13 cellular contexts compared by ENCODE assay signal in genomic region chr20:34046330-34046729, GRCh38.
"Had no signal": no experiment of that assay in that cellular context is flagged by ENCODE, and none has a peak within 500 bp of the region (broad histone marks: within the 10 kb centered on the region; RNA-seq: fewer than 3 reads in every experiment).

No MANE protein-coding gene starts in this region.

- H3K4me3 Mint-ChIP-seq: activated CD4-positive, alpha-beta T cell treated with anti-CD3 and anti-CD28 coated beads, Interleukin-2, amount 10 ng/mL, durations not matched to agents 7 days and 5 days; activated T-cell treated with anti-CD3 and anti-CD28 coated beads, Interleukin-2, amount 50 U/mL, for 72 hours; T-helper 2 cell treated with Interferon-gamma antibody and Interleukin-4, amounts not matched to agents 5 μg/mL and 100 μg/mL, for 36 hours had no signal

- H3K9me3 Mint-ChIP-seq: activated CD4-positive, alpha-beta T cell treated with anti-CD3 and anti-CD28 coated beads, Interleukin-2, amount 10 ng/mL, durations not matched to agents 7 days and 5 days; activated T-cell treated with anti-CD3 and anti-CD28 coated beads, Interleukin-2, amount 50 U/mL, for 72 hours; T-helper 2 cell treated with Interferon-gamma antibody and Interleukin-4, amounts not matched to agents 5 μg/mL and 100 μg/mL, for 36 hours had no signal

- H3K27me3 ChIP-seq: sigmoid colon had no signal

- ATAC-seq: activated T-cell treated with anti-CD3 and anti-CD28 coated beads, Interleukin-2, amount 50 U/mL, for 72 hours had no signal

- H3K27ac ChIP-seq: sigmoid colon had no signal

- H3K9me3 ChIP-seq: sigmoid colon had no signal

- H3K27ac Mint-ChIP-seq: activated CD4-positive, alpha-beta T cell treated with anti-CD3 and anti-CD28 coated beads, Interleukin-2, amount 10 ng/mL, durations not matched to agents 7 days and 5 days; activated T-cell treated with anti-CD3 and anti-CD28 coated beads, Interleukin-2, amount 50 U/mL, for 72 hours; T-helper 2 cell treated with Interferon-gamma antibody and Interleukin-4, amounts not matched to agents 5 μg/mL and 100 μg/mL, for 36 hours had no signal

- DNase-seq: activated CD4-positive, alpha-beta T cell treated with anti-CD3 and anti-CD28 coated beads, Interleukin-2, amount 10 ng/mL, durations not matched to agents 7 days and 5 days; activated CD8-positive, alpha-beta memory T cell treated with anti-CD3 and anti-CD28 coated beads, Interleukin-2, amount 50 U/mL, for 48 hours; activated naive CD4-positive, alpha-beta T cell; activated T-cell treated with anti-CD3 and anti-CD28 coated beads, Interleukin-2, amount 50 U/mL, for 72 hours; anterior cingulate cortex; cerebellar nuclear complex; effector CD8-positive, alpha-beta T cell; foreskin melanocyte; mammary epithelial cell; sigmoid colon; stimulated activated CD4-positive, alpha-beta T cell treated with anti-CD3 and anti-CD28 coated beads, Interleukin-1b, Interleukin-23, amount 100 ng/mL, for 48 hours; SW 1271 had no signal

- H3K4me3 ChIP-seq: sigmoid colon had no signal

- H3K36me3 ChIP-seq: sigmoid colon had no signal

- H3K27me3 Mint-ChIP-seq: activated CD4-positive, alpha-beta T cell treated with anti-CD3 and anti-CD28 coated beads, Interleukin-2, amount 10 ng/mL, durations not matched to agents 7 days and 5 days had no signal
